2 cellular contexts compared by ENCODE assay signal in genomic region chr14:20657216-20658211, GRCh38.
TF ChIP-seq lines count a peak whose summit lies in the region.

No MANE protein-coding gene starts in this region.

TF ChIP-seq in SK-N-SH treated with all-trans-retinoic acid at 6 μM for 48 hours, 23 proteins besides CTCF, POLR2A, EP300 and RAD21 (continued from another document):
- TF ChIP-seq PATZ1 (CRISPR knock-in tag; IDR thresholded peaks at IDR 0.05; ENCODE audit: borderline replicate concordance) (no peak), ZFP3 (CRISPR knock-in tag; IDR thresholded peaks at IDR 0.05) (no peak), BACH2 (CRISPR knock-in tag; IDR thresholded peaks at IDR 0.05; ENCODE audit: borderline replicate concordance) (no peak), ARNTL (CRISPR knock-in tag; IDR thresholded peaks at IDR 0.05; ENCODE audit: borderline replicate concordance, low read depth) (no peak), SNAI2 (CRISPR knock-in tag; IDR thresholded peaks at IDR 0.05) (no peak), CSRNP3 (CRISPR knock-in tag; IDR thresholded peaks at IDR 0.05) (no peak), ZFP30 (CRISPR knock-in tag; IDR thresholded peaks at IDR 0.05) (no peak), ZNF70 (CRISPR knock-in tag; IDR thresholded peaks at IDR 0.05) (no peak), ZNF565 (CRISPR knock-in tag; conservative IDR thresholded peaks at IDR 0.05; ENCODE audit: low read depth) (no peak), ZNF8 (CRISPR knock-in tag; IDR thresholded peaks at IDR 0.05) (no peak), CREB5 (CRISPR knock-in tag; IDR thresholded peaks at IDR 0.05; ENCODE audit: low read depth) (no peak), GLIS3 (CRISPR knock-in tag; IDR thresholded peaks at IDR 0.05) (no peak)
TF ChIP-seq in SK-N-SH treated with all-trans-retinoic acid at 6 μM for 48 hours: peak in this region for 0.

TF ChIP-seq in SK-N-SH, 30 proteins besides CTCF, POLR2A, EP300 and RAD21 (continued from another document):
- no peak for TF ChIP-seq PBX3 (IDR thresholded peaks at IDR 0.05)
- TF ChIP-seq YY1 (IDR thresholded peaks at IDR 0.05; ENCODE audit: low read depth), result no peak
- no peak for TF ChIP-seq GABPA (IDR thresholded peaks at IDR 0.05; ENCODE audit: low read depth)
- no peak for TF ChIP-seq USF2 (IDR thresholded peaks at IDR 0.05; ENCODE audit: borderline replicate concordance, low read depth, low read length)
- no peak for TF ChIP-seq NRF1 (IDR thresholded peaks at IDR 0.05; ENCODE audit: low read depth, low read length)
- TF ChIP-seq GATA2 (CRISPR knock-in tag; IDR thresholded peaks at IDR 0.05), result no peak
- no peak for TF ChIP-seq EZH2phosphoT487 (IDR thresholded peaks at IDR 0.05; ENCODE audit: borderline replicate concordance, low read depth)
- TF ChIP-seq TCF12 (IDR thresholded peaks at IDR 0.05), result no peak
- TF ChIP-seq ELF1 (IDR thresholded peaks at IDR 0.05), result no peak
- TF ChIP-seq RXRA (IDR thresholded peaks at IDR 0.05; ENCODE audit: borderline replicate concordance, low read depth), result no peak
- no peak for TF ChIP-seq NFIC (IDR thresholded peaks at IDR 0.05; ENCODE audit: borderline replicate concordance)
